1 cellular context compared by ENCODE assay signal in the genomic region with DNA sequence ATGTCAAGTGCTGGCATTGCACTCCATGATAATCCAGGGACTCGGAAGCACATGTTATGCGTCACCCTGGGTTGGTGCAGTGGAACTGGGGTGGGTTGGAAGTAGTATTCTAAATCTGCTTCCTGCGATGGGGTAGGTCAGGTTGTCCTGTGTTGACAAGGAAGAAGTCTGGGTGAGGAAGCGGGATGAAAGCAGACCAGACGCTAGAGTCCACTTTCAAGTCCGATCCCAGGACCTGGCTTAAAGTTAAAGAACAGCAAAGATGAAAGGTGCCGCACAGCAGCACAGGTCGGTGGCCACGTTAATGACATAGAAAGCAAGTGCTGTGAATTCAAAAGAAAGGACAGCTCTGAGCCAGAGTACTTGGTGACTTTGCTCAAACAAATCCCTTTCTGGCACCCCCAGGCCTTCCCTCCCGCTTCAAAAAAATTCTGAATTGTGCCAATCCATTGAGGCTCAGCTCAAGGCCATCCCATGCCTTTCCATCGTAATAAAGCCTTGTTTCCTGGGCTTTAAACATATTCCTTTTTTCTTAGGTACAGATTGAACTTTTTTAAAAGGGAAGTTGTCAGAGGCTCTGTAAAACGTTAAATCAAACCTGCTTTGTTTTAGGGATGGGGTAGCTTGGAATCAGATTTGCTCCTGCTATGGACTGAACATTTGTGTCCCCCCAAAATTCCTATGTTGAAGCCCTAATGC.
TF ChIP-seq lines count a peak whose summit lies in the region.

No MANE protein-coding gene starts in this region.

TF ChIP-seq in HepG2, 621 proteins besides CTCF, POLR2A, EP300 and RAD21 (continued from another document and continues in another):
- TF ChIP-seq, protein P1, sequence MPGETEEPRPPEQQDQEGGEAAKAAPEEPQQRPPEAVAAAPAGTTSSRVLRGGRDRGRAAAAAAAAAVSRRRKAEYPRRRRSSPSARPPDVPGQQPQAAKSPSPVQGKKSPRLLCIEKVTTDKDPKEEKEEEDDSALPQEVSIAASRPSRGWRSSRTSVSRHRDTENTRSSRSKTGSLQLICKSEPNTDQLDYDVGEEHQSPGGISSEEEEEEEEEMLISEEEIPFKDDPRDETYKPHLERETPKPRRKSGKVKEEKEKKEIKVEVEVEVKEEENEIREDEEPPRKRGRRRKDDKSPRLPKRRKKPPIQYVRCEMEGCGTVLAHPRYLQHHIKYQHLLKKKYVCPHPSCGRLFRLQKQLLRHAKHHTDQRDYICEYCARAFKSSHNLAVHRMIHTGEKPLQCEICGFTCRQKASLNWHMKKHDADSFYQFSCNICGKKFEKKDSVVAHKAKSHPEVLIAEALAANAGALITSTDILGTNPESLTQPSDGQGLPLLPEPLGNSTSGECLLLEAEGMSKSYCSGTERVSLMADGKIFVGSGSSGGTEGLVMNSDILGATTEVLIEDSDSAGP (CRISPR knock-in tag; IDR thresholded peaks at IDR 0.05; ENCODE audit: borderline replicate concordance) = peak; percentile 62
- TF ChIP-seq CEBPG (CRISPR knock-in tag; IDR thresholded peaks at IDR 0.05) (peak; percentile 13; the same call in 1 of the 2 replicates), NFIC (IDR thresholded peaks at IDR 0.05; ENCODE audit: low read length) (peak; percentile 91), SAP130 (CRISPR knock-in tag; IDR thresholded peaks at IDR 0.05; ENCODE audit: low read depth) (peak; percentile 50; the same call in 1 of the 2 replicates), ZNF263 (CRISPR knock-in tag; IDR thresholded peaks at IDR 0.05) (peak; percentile 56), ETV6 (CRISPR knock-in tag; conservative IDR thresholded peaks at IDR 0.05) (0 out of 2 replicates have a peak, but pooled peaks have one; percentile 54), ZNF7 (CRISPR knock-in tag; IDR thresholded peaks at IDR 0.05) (0 out of 2 replicates have a peak, but pooled peaks have one; percentile 52), GATAD2A (CRISPR knock-in tag; IDR thresholded peaks at IDR 0.05) (peak; percentile 81), FOSL2 (CRISPR knock-in tag; IDR thresholded peaks at IDR 0.05) (peak; percentile 69), REL (CRISPR knock-in tag; conservative IDR thresholded peaks at IDR 0.05) (0 out of 2 replicates have a peak, but pooled peaks have one; percentile 50), KAT7 (CRISPR knock-in tag; IDR thresholded peaks at IDR 0.05; ENCODE audit: borderline replicate concordance) (no peak), BCL6 (CRISPR knock-in tag; IDR thresholded peaks at IDR 0.05) (peak; percentile 88), HNF4G (IDR thresholded peaks at IDR 0.05; ENCODE audit: borderline replicate concordance, low read depth, low read length) (peak; percentile 57; the same call in 1 of the 2 replicates), HNF4G (CRISPR knock-in tag; IDR thresholded peaks at IDR 0.05; ENCODE audit: borderline replicate concordance, low read depth) (peak; percentile 67; the same call in 1 of the 2 replicates), ZFP36 (IDR thresholded peaks at IDR 0.05; ENCODE audit: borderline replicate concordance, low read depth, low read length, partially characterized antibody) (no peak), ZNF205 (CRISPR knock-in tag; IDR thresholded peaks at IDR 0.05) (peak; percentile 46; the same call in 1 of the 2 replicates), SP5 (CRISPR knock-in tag; IDR thresholded peaks at IDR 0.05; ENCODE audit: borderline replicate concordance, low read depth) (peak; percentile 60), ZKSCAN5 (CRISPR knock-in tag; IDR thresholded peaks at IDR 0.05) (no peak), ARID2 (CRISPR knock-in tag; IDR thresholded peaks at IDR 0.05; ENCODE audit: borderline replicate concordance) (0 out of 2 replicates have a peak, but pooled peaks have one; percentile 13), SYNCRIP (IDR thresholded peaks at IDR 0.05; ENCODE audit: insufficient read depth, low read depth, low read length) (no peak), PHF8 (CRISPR knock-in tag; IDR thresholded peaks at IDR 0.05) (no peak; the same call in 1 of the 2 replicates), FOXO1 (CRISPR knock-in tag; IDR thresholded peaks at IDR 0.05) (peak; percentile 92), CBX5 (CRISPR knock-in tag; IDR thresholded peaks at IDR 0.05; ENCODE audit: borderline replicate concordance) (peak; percentile 55; the same call in 1 of the 2 replicates), SKI (IDR thresholded peaks at IDR 0.05; ENCODE audit: partially characterized antibody) (peak; percentile 86), ISX (CRISPR knock-in tag; conservative IDR thresholded peaks at IDR 0.05) (no peak), NCOA2 (CRISPR knock-in tag; IDR thresholded peaks at IDR 0.05) (peak; percentile 89), ZNF354B (CRISPR knock-in tag; IDR thresholded peaks at IDR 0.05) (no peak), ZNF256 (CRISPR knock-in tag; conservative IDR thresholded peaks at IDR 0.05) (no peak), CC2D1A (CRISPR knock-in tag; IDR thresholded peaks at IDR 0.05) (no peak)
- TF ChIP-seq, protein P2, sequence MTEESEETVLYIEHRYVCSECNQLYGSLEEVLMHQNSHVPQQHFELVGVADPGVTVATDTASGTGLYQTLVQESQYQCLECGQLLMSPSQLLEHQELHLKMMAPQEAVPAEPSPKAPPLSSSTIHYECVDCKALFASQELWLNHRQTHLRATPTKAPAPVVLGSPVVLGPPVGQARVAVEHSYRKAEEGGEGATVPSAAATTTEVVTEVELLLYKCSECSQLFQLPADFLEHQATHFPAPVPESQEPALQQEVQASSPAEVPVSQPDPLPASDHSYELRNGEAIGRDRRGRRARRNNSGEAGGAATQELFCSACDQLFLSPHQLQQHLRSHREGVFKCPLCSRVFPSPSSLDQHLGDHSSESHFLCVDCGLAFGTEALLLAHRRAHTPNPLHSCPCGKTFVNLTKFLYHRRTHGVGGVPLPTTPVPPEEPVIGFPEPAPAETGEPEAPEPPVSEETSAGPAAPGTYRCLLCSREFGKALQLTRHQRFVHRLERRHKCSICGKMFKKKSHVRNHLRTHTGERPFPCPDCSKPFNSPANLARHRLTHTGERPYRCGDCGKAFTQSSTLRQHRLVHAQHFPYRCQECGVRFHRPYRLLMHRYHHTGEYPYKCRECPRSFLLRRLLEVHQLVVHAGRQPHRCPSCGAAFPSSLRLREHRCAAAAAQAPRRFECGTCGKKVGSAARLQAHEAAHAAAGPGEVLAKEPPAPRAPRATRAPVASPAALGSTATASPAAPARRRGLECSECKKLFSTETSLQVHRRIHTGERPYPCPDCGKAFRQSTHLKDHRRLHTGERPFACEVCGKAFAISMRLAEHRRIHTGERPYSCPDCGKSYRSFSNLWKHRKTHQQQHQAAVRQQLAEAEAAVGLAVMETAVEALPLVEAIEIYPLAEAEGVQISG (CRISPR knock-in tag; IDR thresholded peaks at IDR 0.05) = peak; percentile 55
- TF ChIP-seq, protein P3, sequence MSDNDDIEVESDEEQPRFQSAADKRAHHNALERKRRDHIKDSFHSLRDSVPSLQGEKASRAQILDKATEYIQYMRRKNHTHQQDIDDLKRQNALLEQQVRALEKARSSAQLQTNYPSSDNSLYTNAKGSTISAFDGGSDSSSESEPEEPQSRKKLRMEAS (IDR thresholded peaks at IDR 0.05) = peak; percentile 90
- TF ChIP-seq, protein P4, sequence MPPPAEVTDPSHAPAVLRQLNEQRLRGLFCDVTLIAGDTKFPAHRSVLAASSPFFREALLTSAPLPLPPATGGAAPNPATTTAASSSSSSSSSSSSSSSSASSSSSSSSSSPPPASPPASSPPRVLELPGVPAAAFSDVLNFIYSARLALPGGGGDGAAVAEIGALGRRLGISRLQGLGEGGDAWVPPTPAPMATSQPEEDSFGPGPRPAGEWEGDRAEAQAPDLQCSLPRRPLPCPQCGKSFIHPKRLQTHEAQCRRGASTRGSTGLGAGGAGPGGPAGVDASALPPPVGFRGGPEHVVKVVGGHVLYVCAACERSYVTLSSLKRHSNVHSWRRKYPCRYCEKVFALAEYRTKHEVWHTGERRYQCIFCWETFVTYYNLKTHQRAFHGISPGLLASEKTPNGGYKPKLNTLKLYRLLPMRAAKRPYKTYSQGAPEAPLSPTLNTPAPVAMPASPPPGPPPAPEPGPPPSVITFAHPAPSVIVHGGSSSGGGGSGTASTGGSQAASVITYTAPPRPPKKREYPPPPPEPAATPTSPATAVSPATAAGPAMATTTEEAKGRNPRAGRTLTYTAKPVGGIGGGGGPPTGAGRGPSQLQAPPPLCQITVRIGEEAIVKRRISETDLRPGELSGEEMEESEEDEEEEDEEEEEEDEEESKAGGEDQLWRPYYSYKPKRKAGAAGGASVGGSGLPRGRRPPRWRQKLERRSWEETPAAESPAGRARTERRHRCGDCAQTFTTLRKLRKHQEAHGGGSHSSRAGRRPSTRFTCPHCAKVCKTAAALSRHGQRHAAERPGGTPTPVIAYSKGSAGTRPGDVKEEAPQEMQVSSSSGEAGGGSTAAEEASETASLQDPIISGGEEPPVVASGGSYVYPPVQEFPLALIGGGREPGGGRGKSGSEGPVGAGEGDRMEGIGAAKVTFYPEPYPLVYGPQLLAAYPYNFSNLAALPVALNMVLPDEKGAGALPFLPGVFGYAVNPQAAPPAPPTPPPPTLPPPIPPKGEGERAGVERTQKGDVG (CRISPR knock-in tag; IDR thresholded peaks at IDR 0.05; ENCODE audit: borderline replicate concordance) = peak; percentile 81; the same call in 1 of the 2 replicates
- TF ChIP-seq, protein P5, sequence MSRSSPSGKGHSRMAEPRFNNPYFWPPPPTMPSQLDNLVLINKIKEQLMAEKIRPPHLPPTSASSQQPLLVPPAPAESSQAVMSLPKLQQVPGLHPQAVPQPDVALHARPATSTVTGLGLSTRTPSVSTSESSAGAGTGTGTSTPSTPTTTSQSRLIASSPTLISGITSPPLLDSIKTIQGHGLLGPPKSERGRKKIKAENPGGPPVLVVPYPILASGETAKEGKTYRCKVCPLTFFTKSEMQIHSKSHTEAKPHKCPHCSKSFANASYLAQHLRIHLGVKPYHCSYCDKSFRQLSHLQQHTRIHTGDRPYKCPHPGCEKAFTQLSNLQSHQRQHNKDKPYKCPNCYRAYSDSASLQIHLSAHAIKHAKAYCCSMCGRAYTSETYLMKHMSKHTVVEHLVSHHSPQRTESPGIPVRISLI (CRISPR knock-in tag; IDR thresholded peaks at IDR 0.05; ENCODE audit: borderline replicate concordance) = peak; percentile 67; the same call in 1 of the 2 replicates
- TF ChIP-seq, protein P6, sequence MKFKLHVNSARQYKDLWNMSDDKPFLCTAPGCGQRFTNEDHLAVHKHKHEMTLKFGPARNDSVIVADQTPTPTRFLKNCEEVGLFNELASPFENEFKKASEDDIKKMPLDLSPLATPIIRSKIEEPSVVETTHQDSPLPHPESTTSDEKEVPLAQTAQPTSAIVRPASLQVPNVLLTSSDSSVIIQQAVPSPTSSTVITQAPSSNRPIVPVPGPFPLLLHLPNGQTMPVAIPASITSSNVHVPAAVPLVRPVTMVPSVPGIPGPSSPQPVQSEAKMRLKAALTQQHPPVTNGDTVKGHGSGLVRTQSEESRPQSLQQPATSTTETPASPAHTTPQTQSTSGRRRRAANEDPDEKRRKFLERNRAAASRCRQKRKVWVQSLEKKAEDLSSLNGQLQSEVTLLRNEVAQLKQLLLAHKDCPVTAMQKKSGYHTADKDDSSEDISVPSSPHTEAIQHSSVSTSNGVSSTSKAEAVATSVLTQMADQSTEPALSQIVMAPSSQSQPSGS (CRISPR knock-in tag; IDR thresholded peaks at IDR 0.05) = peak; percentile 60; the same call in 1 of the 2 replicates
- TF ChIP-seq, protein P7, sequence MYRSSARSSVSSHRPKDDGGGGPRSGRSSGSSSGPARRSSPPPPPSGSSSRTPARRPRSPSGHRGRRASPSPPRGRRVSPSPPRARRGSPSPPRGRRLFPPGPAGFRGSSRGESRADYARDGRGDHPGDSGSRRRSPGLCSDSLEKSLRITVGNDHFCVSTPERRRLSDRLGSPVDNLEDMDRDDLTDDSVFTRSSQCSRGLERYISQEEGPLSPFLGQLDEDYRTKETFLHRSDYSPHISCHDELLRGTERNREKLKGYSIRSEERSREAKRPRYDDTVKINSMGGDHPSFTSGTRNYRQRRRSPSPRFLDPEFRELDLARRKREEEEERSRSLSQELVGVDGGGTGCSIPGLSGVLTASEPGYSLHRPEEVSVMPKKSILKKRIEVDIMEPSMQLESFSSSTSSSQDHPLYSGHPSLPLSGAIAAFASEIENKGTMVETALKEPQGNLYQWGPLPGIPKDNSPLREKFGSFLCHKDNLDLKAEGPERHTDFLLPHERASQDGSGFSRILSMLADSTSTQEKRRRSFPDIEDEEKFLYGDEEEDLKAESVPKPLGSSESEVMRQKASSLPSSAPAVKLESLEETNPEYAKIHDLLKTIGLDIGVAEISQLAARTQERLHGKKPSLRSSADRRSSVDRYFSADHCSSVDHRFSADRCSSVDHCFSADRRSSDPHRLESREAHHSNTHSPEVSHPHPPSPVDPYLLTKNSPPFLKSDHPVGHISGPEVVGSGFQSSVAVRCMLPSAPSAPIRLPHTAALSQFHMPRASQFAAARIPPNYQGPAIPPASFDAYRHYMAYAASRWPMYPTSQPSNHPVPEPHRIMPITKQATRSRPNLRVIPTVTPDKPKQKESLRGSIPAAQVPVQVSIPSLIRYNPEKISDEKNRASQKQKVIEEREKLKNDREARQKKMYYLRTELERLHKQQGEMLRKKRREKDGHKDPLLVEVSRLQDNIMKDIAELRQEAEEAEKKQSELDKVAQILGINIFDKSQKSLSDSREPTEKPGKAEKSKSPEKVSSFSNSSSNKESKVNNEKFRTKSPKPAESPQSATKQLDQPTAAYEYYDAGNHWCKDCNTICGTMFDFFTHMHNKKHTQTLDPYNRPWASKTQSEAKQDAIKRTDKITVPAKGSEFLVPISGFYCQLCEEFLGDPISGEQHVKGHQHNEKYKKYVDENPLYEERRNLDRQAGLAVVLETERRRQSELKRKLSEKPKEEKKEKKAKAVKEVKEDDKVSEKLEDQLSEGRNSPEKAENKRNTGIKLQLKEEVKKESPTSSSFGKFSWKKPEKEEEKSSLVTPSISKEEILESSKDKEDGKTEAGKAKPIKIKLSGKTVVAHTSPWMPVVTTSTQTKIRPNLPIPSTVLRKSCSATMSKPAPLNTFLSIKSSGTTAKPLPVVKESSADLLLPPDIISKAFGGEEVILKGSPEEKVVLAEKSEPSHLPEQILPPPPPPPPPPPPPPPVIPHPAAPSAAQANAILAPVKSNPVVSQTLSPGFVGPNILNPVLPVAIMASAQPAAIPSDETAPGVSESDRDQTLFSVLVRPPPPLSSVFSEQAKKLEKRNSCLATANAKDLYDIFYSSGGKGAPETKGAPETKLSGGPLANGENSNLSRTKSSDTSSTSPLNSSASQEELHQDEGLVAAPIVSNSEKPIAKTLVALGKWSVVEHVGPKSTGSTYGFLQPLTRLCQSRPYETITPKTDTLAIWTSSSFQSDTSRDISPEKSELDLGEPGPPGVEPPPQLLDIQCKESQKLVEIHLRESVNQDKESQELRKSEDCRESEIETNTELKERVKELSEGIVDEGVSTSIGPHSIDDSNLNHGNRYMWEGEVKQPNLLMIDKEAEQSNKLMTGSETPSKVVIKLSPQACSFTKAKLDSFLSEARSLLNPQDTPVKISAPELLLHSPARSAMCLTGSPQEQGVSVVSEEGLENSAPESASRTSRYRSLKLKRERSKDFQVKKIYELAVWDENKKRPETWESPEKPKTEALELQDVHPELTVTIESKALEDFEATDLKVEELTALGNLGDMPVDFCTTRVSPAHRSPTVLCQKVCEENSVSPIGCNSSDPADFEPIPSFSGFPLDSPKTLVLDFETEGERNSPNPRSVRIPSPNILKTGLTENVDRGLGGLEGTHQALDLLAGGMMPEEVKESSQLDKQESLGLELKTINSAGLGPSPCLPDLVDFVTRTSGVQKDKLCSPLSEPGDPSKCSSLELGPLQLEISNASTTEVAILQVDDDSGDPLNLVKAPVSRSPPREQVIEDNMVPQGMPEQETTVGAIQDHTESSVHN (CRISPR knock-in tag; IDR thresholded peaks at IDR 0.05) = no peak
